1 cellular context compared by ENCODE assay signal in the genomic region with DNA sequence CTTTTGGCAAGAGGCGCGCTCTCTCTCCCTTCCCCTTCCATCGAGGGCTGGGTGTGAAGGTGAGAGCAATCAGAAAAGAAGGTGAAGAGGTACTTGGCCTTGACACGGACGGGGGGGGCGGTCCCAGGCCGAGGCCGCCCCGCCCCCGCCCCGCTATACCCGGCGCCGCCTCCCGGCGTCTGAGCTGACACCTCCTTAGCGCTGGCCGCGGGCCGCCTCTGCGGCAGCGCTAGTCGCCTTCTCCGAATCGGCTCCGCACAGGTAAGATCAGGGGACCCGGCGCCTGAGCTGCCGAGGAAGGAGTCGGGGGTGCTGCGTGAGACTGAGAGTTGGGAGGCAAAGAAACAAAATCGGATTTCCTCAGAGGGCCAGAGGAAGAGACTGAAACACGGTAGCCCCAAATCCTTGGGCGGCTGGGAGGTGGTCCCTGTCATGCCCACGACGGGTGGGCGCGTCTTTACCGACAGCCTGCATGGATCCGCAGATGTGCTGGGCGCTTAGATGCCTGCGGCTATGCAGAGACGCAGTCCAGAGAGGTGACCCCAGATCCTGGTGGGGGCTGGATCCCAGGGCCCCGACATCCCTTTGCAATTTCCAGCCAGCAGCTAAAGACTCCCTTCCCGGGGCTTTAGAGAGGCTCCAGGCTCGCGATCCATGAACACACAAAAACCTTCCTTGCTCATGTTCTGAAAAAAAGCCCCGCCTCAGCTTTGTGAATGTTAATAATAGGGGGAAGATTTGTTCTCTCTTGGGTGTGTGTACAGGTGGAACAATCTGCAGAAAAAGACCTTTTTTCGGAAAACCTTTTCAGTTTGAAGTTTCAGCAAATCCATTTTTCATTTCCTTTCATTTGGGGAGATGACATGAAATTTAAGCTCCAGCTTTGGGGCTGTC.
A peak's percentile ranks its signal among the peaks of the same experiment; 100 is the strongest.
TF ChIP-seq lines count a peak whose summit lies in the region.

Gene ENTPD3, plus strand, starts transcription at position 184 of the 894 bp plus-strand sequence. CDS start 874 bp downstream, outside the sequence.

TF ChIP-seq in K562, 482 proteins besides CTCF, POLR2A, EP300 and RAD21 (continued from another document):
- TF ChIP-seq, protein P1, sequence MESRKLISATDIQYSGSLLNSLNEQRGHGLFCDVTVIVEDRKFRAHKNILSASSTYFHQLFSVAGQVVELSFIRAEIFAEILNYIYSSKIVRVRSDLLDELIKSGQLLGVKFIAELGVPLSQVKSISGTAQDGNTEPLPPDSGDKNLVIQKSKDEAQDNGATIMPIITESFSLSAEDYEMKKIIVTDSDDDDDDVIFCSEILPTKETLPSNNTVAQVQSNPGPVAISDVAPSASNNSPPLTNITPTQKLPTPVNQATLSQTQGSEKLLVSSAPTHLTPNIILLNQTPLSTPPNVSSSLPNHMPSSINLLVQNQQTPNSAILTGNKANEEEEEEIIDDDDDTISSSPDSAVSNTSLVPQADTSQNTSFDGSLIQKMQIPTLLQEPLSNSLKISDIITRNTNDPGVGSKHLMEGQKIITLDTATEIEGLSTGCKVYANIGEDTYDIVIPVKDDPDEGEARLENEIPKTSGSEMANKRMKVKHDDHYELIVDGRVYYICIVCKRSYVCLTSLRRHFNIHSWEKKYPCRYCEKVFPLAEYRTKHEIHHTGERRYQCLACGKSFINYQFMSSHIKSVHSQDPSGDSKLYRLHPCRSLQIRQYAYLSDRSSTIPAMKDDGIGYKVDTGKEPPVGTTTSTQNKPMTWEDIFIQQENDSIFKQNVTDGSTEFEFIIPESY (CRISPR knock-in tag; IDR thresholded peaks at IDR 0.05), result 0 out of 2 replicates have a peak, but pooled peaks have one; percentile 32
- TF ChIP-seq, protein P2, sequence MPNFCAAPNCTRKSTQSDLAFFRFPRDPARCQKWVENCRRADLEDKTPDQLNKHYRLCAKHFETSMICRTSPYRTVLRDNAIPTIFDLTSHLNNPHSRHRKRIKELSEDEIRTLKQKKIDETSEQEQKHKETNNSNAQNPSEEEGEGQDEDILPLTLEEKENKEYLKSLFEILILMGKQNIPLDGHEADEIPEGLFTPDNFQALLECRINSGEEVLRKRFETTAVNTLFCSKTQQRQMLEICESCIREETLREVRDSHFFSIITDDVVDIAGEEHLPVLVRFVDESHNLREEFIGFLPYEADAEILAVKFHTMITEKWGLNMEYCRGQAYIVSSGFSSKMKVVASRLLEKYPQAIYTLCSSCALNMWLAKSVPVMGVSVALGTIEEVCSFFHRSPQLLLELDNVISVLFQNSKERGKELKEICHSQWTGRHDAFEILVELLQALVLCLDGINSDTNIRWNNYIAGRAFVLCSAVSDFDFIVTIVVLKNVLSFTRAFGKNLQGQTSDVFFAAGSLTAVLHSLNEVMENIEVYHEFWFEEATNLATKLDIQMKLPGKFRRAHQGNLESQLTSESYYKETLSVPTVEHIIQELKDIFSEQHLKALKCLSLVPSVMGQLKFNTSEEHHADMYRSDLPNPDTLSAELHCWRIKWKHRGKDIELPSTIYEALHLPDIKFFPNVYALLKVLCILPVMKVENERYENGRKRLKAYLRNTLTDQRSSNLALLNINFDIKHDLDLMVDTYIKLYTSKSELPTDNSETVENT (CRISPR knock-in tag; IDR thresholded peaks at IDR 0.05), result 0 out of 2 replicates have a peak, but pooled peaks have one; percentile 33
- TF ChIP-seq, protein P3, sequence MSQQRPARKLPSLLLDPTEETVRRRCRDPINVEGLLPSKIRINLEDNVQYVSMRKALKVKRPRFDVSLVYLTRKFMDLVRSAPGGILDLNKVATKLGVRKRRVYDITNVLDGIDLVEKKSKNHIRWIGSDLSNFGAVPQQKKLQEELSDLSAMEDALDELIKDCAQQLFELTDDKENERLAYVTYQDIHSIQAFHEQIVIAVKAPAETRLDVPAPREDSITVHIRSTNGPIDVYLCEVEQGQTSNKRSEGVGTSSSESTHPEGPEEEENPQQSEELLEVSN (IDR thresholded peaks at IDR 0.05; ENCODE audit: borderline replicate concordance in 1 of 2, extremely low read depth in 1 of 2, insufficient read depth in 1 of 2, insufficient read length in 1 of 2, low read depth in 1 of 2, low read length in 1 of 2, poor library complexity in 1 of 2, severe bottlenecking in 1 of 2), result peak in 1 of 2 experiments; percentile 44
- TF ChIP-seq, protein P4, sequence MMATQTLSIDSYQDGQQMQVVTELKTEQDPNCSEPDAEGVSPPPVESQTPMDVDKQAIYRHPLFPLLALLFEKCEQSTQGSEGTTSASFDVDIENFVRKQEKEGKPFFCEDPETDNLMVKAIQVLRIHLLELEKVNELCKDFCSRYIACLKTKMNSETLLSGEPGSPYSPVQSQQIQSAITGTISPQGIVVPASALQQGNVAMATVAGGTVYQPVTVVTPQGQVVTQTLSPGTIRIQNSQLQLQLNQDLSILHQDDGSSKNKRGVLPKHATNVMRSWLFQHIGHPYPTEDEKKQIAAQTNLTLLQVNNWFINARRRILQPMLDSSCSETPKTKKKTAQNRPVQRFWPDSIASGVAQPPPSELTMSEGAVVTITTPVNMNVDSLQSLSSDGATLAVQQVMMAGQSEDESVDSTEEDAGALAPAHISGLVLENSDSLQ (IDR thresholded peaks at IDR 0.05), result peak; percentile 27; the same call in 1 of the 2 replicates
- TF ChIP-seq RBBP5 (IDR thresholded peaks at IDR 0.05; ENCODE audit: borderline replicate concordance, insufficient read depth, low read length, poor library complexity, severe bottlenecking) (peak; percentile 48), ZBTB5 (IDR thresholded peaks at IDR 0.05) (no peak), LCOR (CRISPR knock-in tag; IDR thresholded peaks at IDR 0.05) (0 out of 2 replicates have a peak, but pooled peaks have one; percentile 32), IFI16 (CRISPR knock-in tag; IDR thresholded peaks at IDR 0.05) (no peak), AFF4 (CRISPR knock-in tag; IDR thresholded peaks at IDR 0.05) (no peak), NRF1 (conservative IDR thresholded peaks at IDR 0.05 in 1 of 2, IDR thresholded peaks at IDR 0.05 in 1 of 2) (peak; percentile 66 to 67), RNF2 (IDR thresholded peaks at IDR 0.05) (no peak), CTBP1 (IDR thresholded peaks at IDR 0.05; ENCODE audit: borderline replicate concordance) (peak; percentile 60), HMGN3 (IDR thresholded peaks at IDR 0.05; ENCODE audit: borderline replicate concordance, extremely low read depth, insufficient read length, low read depth, low read length) (peak; percentile 44), ZNF3 (CRISPR knock-in tag; IDR thresholded peaks at IDR 0.05) (no peak), PHF20 (IDR thresholded peaks at IDR 0.05; ENCODE audit: partially characterized antibody) (peak; percentile 27), THRA (IDR thresholded peaks at IDR 0.05) (no peak), TEAD1 (CRISPR knock-in tag; IDR thresholded peaks at IDR 0.05) (0 out of 4 replicates have a peak, but pooled peaks of 1 of the 2 experiments have one; percentile 28), CXXC5 (CRISPR knock-in tag; IDR thresholded peaks at IDR 0.05) (peak; percentile 61), SP1 (CRISPR knock-in tag; IDR thresholded peaks at IDR 0.05) (0 out of 2 replicates have a peak, but pooled peaks have one; percentile 14), HNRNPLL (IDR thresholded peaks at IDR 0.05; ENCODE audit: low read depth, low read length, poor library complexity, severe bottlenecking) (peak; percentile 29), CCNT2 (IDR thresholded peaks at IDR 0.05; ENCODE audit: borderline replicate concordance, extremely low read depth, insufficient read length, low read depth, low read length) (peak; percentile 43), SETDB1 (IDR thresholded peaks at IDR 0.05; ENCODE audit: low read length) (no peak), KDM4B (IDR thresholded peaks at IDR 0.05; ENCODE audit: borderline replicate concordance in 2 of 2, low read depth in 1 of 2) (no peak), CREB3L1 (IDR thresholded peaks at IDR 0.05; ENCODE audit: borderline replicate concordance, low read depth) (no peak), ZNF263 (CRISPR knock-in tag; IDR thresholded peaks at IDR 0.05; ENCODE audit: borderline replicate concordance) (0 out of 2 replicates have a peak, but pooled peaks have one; percentile 19), ATF7 (IDR thresholded peaks at IDR 0.05) (0 out of 2 replicates have a peak, but pooled peaks have one; percentile 25), RBM22 (IDR thresholded peaks at IDR 0.05; ENCODE audit: low read depth, low read length, poor library complexity, severe bottlenecking) (no peak), VEZF1 (CRISPR knock-in tag; IDR thresholded peaks at IDR 0.05) (peak; percentile 44; the same call in 1 of the 2 replicates), SUPT5H (IDR thresholded peaks at IDR 0.05) (peak; percentile 27; the same call in 1 of the 2 replicates), EGR1 (conservative IDR thresholded peaks at IDR 0.05) (peak; percentile 73), L3MBTL2 (IDR thresholded peaks at IDR 0.05) (peak; percentile 40; the same call in 1 of the 2 replicates), NR1H2 (CRISPR knock-in tag; IDR thresholded peaks at IDR 0.05) (no peak), MAZ (CRISPR knock-in tag; conservative IDR thresholded peaks at IDR 0.05 in 1 of 2, IDR thresholded peaks at IDR 0.05 in 1 of 2) (peak in 1 of 2 experiments; percentile 40; a peak in 1 of 4 replicates), FOXA3 (CRISPR knock-in tag; conservative IDR thresholded peaks at IDR 0.05 in 1 of 2, IDR thresholded peaks at IDR 0.05 in 1 of 2) (peak in 1 of 2 experiments; percentile 41; a peak in 1 of 4 replicates)
- TF ChIP-seq, protein P5, sequence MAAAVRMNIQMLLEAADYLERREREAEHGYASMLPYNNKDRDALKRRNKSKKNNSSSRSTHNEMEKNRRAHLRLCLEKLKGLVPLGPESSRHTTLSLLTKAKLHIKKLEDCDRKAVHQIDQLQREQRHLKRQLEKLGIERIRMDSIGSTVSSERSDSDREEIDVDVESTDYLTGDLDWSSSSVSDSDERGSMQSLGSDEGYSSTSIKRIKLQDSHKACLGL (CRISPR knock-in tag; IDR thresholded peaks at IDR 0.05; ENCODE audit: borderline replicate concordance, poor library complexity, severe bottlenecking), result no peak
